Comparison of ENCODE assay signal across 12 cellular contexts in genomic region chr14:33972522-33973162, GRCh38. TPM values are rescaled to one million over a fixed set of nuclear protein-coding genes. Genes with fewer than 3 reads are reported as not detected.
DNase-seq lines count a peak whose midpoint lies in the region; ATAC-seq and TF ChIP-seq lines count a peak whose summit lies in the region.
"Had no signal": no experiment of that assay in that cellular context is flagged by ENCODE, and none has a peak within 500 bp of the region (broad histone marks: within the 10 kb centered on the region; RNA-seq: fewer than 3 reads in every experiment).

No MANE protein-coding gene starts in this region.

- H3K9me3 ChIP-seq in neural progenitor cell (ENCODE audit: low read depth): peaks cover 6% of the 10 kb centered on the region
- H3K9me3 ChIP-seq: colonic mucosa had no signal

- no peaks in the 10 kb centered on the region for H3K27me3 ChIP-seq in GM23338 (ENCODE audit: insufficient read depth)
- H3K27me3 ChIP-seq in neural progenitor cell: peaks cover 3% of the 10 kb centered on the region
- H3K27me3 ChIP-seq: colonic mucosa had no signal

- H3K27ac Mint-ChIP-seq in GM23338 (no peak overlapping the region; the same call in 1 of the 2 replicates), neural progenitor cell (peak overlapping the region; percentile 62)
- H3K27ac Mint-ChIP-seq: activated CD4-positive, alpha-beta T cell treated with anti-CD3 and anti-CD28 coated beads for 36 hours; activated naive CD4-positive, alpha-beta T cell treated with anti-CD3 and anti-CD28 coated beads, Interleukin-2, amount 50 U/mL, for 24 hours had no signal

- H3K9me3 Mint-ChIP-seq in GM23338 (peaks cover 21% of the 10 kb centered on the region), neural progenitor cell (peaks cover 23% of the 10 kb centered on the region)

- H3K36me3 ChIP-seq in GM23338 (ENCODE audit: insufficient read depth): no peaks in the 10 kb centered on the region
- H3K36me3 ChIP-seq in neural progenitor cell: peaks cover 3% of the 10 kb centered on the region
- H3K36me3 ChIP-seq: colonic mucosa had no signal

- H3K4me1 Mint-ChIP-seq in GM23338 (peaks cover 4% of the 10 kb centered on the region; the same call in 2 of the 3 replicates), neural progenitor cell (peaks cover 7% of the 10 kb centered on the region)
- H3K4me1 Mint-ChIP-seq: activated CD4-positive, alpha-beta T cell treated with anti-CD3 and anti-CD28 coated beads for 36 hours; activated naive CD4-positive, alpha-beta T cell treated with anti-CD3 and anti-CD28 coated beads, Interleukin-2, amount 50 U/mL, for 24 hours had no signal

- H2AFZ ChIP-seq in GM23338 (no peak overlapping the region), neural progenitor cell (replicated peaks) (no peak overlapping the region)

- H3K27me3 Mint-ChIP-seq in GM23338 (ENCODE audit: insufficient read depth, low read depth, poor library complexity): peaks cover 5% of the 10 kb centered on the region
- H3K27me3 Mint-ChIP-seq in neural progenitor cell (ENCODE audit: insufficient read depth, low read depth): peaks cover 4% of the 10 kb centered on the region
- H3K27me3 Mint-ChIP-seq: activated CD4-positive, alpha-beta T cell treated with anti-CD3 and anti-CD28 coated beads for 36 hours; activated naive CD4-positive, alpha-beta T cell treated with anti-CD3 and anti-CD28 coated beads, Interleukin-2, amount 50 U/mL, for 24 hours had no signal

- DNase-seq in GM23338 (ENCODE audit: low spot score): no peak
- peak; percentile 24 for DNase-seq in neural progenitor cell (ENCODE audit: low spot score)
- no peak for DNase-seq in activated effector memory CD4-positive, alpha-beta T cell treated with anti-CD3 and anti-CD28 coated beads, Interleukin-2, amount 50 U/mL, for 16 hours
- no peak for DNase-seq in RKO (ENCODE audit: low spot score)
- DNase-seq: activated CD4-positive, alpha-beta T cell treated with anti-CD3 and anti-CD28 coated beads for 36 hours; colonic mucosa; glutamatergic neuron; NCI-H1694 treated with DMSO at 0.1 percent for 48 hours had no signal

- H3K36me3 Mint-ChIP-seq in GM23338 (ENCODE audit: low read depth): no peaks in the 10 kb centered on the region
- H3K36me3 Mint-ChIP-seq in neural progenitor cell: no peaks in the 10 kb centered on the region

- H3K79me2 ChIP-seq in GM23338 (replicated peaks; ENCODE audit: insufficient read depth) (no peaks in the 10 kb centered on the region), neural progenitor cell (ENCODE audit: low read depth) (no peaks in the 10 kb centered on the region)

- H3K4me2 ChIP-seq in GM23338: no peak overlapping the region
- peak overlapping the region; percentile 32 for H3K4me2 ChIP-seq in neural progenitor cell

- H3K4me3 Mint-ChIP-seq in GM23338 (no peak overlapping the region), neural progenitor cell (no peak overlapping the region)
- H3K4me3 Mint-ChIP-seq: activated CD4-positive, alpha-beta T cell treated with anti-CD3 and anti-CD28 coated beads for 36 hours; activated naive CD4-positive, alpha-beta T cell treated with anti-CD3 and anti-CD28 coated beads, Interleukin-2, amount 50 U/mL, for 24 hours had no signal

- no peak for TF ChIP-seq CTCF in GM23338 (conservative IDR thresholded peaks at IDR 0.05; ENCODE audit: low read depth in 2 of 2)
- TF ChIP-seq CTCF in neural progenitor cell (IDR thresholded peaks at IDR 0.05): no peak

- no peaks in the 10 kb centered on the region for H3K4me1 ChIP-seq in GM23338 (ENCODE audit: insufficient read depth)
- H3K4me1 ChIP-seq in neural progenitor cell: peaks cover 10% of the 10 kb centered on the region
- H3K4me1 ChIP-seq: colonic mucosa had no signal

- H4K20me1 ChIP-seq in GM23338 (replicated peaks; ENCODE audit: insufficient read depth) (no peaks in the 10 kb centered on the region), neural progenitor cell (ENCODE audit: low read depth) (no peaks in the 10 kb centered on the region)

- H3K4me3 ChIP-seq in GM23338 (no peak overlapping the region), neural progenitor cell (no peak overlapping the region)
- H3K4me3 ChIP-seq: colonic mucosa had no signal

- no peak overlapping the region for H3K27ac ChIP-seq in GM23338 (ENCODE audit: low read depth)
- no peak overlapping the region for H3K27ac ChIP-seq in neural progenitor cell
- H3K27ac ChIP-seq: colonic mucosa had no signal

- no peak overlapping the region for H3K9ac ChIP-seq in neural progenitor cell

- TF ChIP-seq POLR2A in GM19099 (IDR thresholded peaks at IDR 0.05; ENCODE audit: extremely low read depth, insufficient read length, low read depth): peak; percentile 18

- no peaks in the 10 kb centered on the region for H3F3A ChIP-seq in GM23338 (replicated peaks; ENCODE audit: low read depth)
- peaks cover 11% of the 10 kb centered on the region for H3F3A ChIP-seq in neural progenitor cell (ENCODE audit: low read depth)

- H3K9me2 ChIP-seq in GM23338 (ENCODE audit: insufficient read depth): no peaks in the 10 kb centered on the region

- ATAC-seq in GM23338: peak; percentile 85
- ATAC-seq in HG03378 (IDR thresholded peaks at IDR 0.05; ENCODE audit: unreplicated experiment): peak; percentile 97
- ATAC-seq in HG02884 (IDR thresholded peaks at IDR 0.05; ENCODE audit: unreplicated experiment): no peak
- ATAC-seq: activated CD4-positive, alpha-beta T cell treated with anti-CD3 and anti-CD28 coated beads for 36 hours had no signal

TF ChIP-seq in GM23338, 12 proteins besides CTCF, POLR2A, EP300 and RAD21 (continues in another document):
- TF ChIP-seq REST (IDR thresholded peaks at IDR 0.05; ENCODE audit: unreplicated experiment) (no peak), JUNB (IDR thresholded peaks at IDR 0.05; ENCODE audit: unreplicated experiment) (no peak), EZH2phosphoT487 (IDR thresholded peaks at IDR 0.05; ENCODE audit: unreplicated experiment) (no peak), CREB1 (CRISPR knock-in tag; IDR thresholded peaks at IDR 0.05; ENCODE audit: low read depth) (no peak), ZNF114 (CRISPR knock-in tag; IDR thresholded peaks at IDR 0.05) (no peak), STAT1 (IDR thresholded peaks at IDR 0.05; ENCODE audit: unreplicated experiment) (no peak)

RNA-seq across cellular contexts. Expression of gene EGLN3, which starts 21.8 kb away (rescaled TPM):
- total RNA-seq in GM23338 (2014; rRNA removed; shearing (Covaris generic)): 42.9 and 44.4 TPM in 2 replicates
- 26.0 and 26.8 TPM in 2 replicates for polyA plus RNA-seq in GM23338 (2016; fragmentation: Nextera tagmentation; extraction: Ambion mirVana)
- 65.0 and 73.5 TPM in 2 replicates for total RNA-seq in neural progenitor cell (ENCODE audit: low replicate concordance)
